Comparison of ENCODE assay signal across 22 cellular contexts in genomic region chr10:129085821-129086220, GRCh38.
"Had no signal": no experiment of that assay in that cellular context is flagged by ENCODE, and none has a peak within 500 bp of the region (broad histone marks: within the 10 kb centered on the region; RNA-seq: fewer than 3 reads in every experiment).

No MANE protein-coding gene starts in this region.

- H3K4me1 Mint-ChIP-seq: endodermal cell; immature natural killer cell; naive thymus-derived CD4-positive, alpha-beta T cell; nephron progenitor cell; stimulated activated effector memory CD8-positive, alpha-beta T cell treated with anti-CD3 and anti-CD28 coated beads, Interleukin-12 subunit alpha, Interleukin-12 subunit beta, amount 100 ng/mL, for 72 hours had no signal

- H3K27me3 ChIP-seq: neutrophil, tibial artery, upper lobe of left lung, uterus had no signal

- H3K4me1 ChIP-seq: psoas muscle, tibial artery, upper lobe of left lung, uterus had no signal

- H3K27ac ChIP-seq: coronary artery, neutrophil, psoas muscle, skin epidermis, tibial artery, upper lobe of left lung, uterus had no signal

- H3K4me3 Mint-ChIP-seq: endodermal cell; immature natural killer cell; naive thymus-derived CD4-positive, alpha-beta T cell; nephron progenitor cell; stimulated activated effector memory CD8-positive, alpha-beta T cell treated with anti-CD3 and anti-CD28 coated beads, Interleukin-12 subunit alpha, Interleukin-12 subunit beta, amount 100 ng/mL, for 72 hours had no signal

- DNase-seq: effector CD4-positive, alpha-beta T cell; endodermal cell; immature natural killer cell; left colon; left ventricle myocardium superior; mesendoderm; naive thymus-derived CD4-positive, alpha-beta T cell; nephron progenitor cell; psoas muscle; retina; stimulated activated CD4-positive, alpha-beta T cell treated with anti-CD3 and anti-CD28 coated beads, Interleukin-2, amount 100 ng/mL, for 48 hours; stimulated activated CD8-positive, alpha-beta memory T cell treated with anti-CD3 and anti-CD28 coated beads, Interleukin-4, amount 100 ng/mL, for 48 hours; stimulated activated naive CD8-positive, alpha-beta T cell treated with anti-CD3 and anti-CD28 coated beads, Interleukin-15, Interleukin-2, amounts not matched to agents 100 U/mL and 50 U/mL, for 24 hours; tibial artery; upper lobe of left lung; uterus had no signal

- H3K4me3 ChIP-seq: coronary artery, lung, psoas muscle, skin epidermis, tibial artery, upper lobe of left lung, uterus had no signal

- ATAC-seq: left colon; left ventricle myocardium superior; naive thymus-derived CD4-positive, alpha-beta T cell; psoas muscle; sciatic nerve; stimulated activated effector memory CD8-positive, alpha-beta T cell treated with anti-CD3 and anti-CD28 coated beads, Interleukin-12 subunit alpha, Interleukin-12 subunit beta, amount 100 ng/mL, for 72 hours; stimulated activated naive CD8-positive, alpha-beta T cell treated with anti-CD3 and anti-CD28 coated beads, Interleukin-15, Interleukin-2, amounts not matched to agents 100 U/mL and 50 U/mL, for 24 hours had no signal

- H3K9me3 ChIP-seq: neutrophil had no signal

- H3K36me3 Mint-ChIP-seq: immature natural killer cell; stimulated activated effector memory CD8-positive, alpha-beta T cell treated with anti-CD3 and anti-CD28 coated beads, Interleukin-12 subunit alpha, Interleukin-12 subunit beta, amount 100 ng/mL, for 72 hours had no signal

- H3K27ac Mint-ChIP-seq: endodermal cell; immature natural killer cell; naive thymus-derived CD4-positive, alpha-beta T cell; nephron progenitor cell; stimulated activated effector memory CD8-positive, alpha-beta T cell treated with anti-CD3 and anti-CD28 coated beads, Interleukin-12 subunit alpha, Interleukin-12 subunit beta, amount 100 ng/mL, for 72 hours had no signal

- H3K36me3 ChIP-seq: neutrophil, tibial artery, upper lobe of left lung, uterus had no signal
